In genomic region chr9:74073897-74074296, GRCh38 we compare ENCODE assay signal across 9 cellular contexts.
"Had no signal": no experiment of that assay in that cellular context is flagged by ENCODE, and none has a peak within 500 bp of the region (broad histone marks: within the 10 kb centered on the region; RNA-seq: fewer than 3 reads in every experiment).

No MANE protein-coding gene starts in this region.

- H3K4me1 ChIP-seq: HAP-1 had no signal

- ATAC-seq: GM23338, HCT116 had no signal

- DNase-seq: GM23248, GOT3, H7, H9, HCEC 1CT, HFFc6 had no signal

- H3K9me3 ChIP-seq: HAP-1 had no signal

- H3K27ac ChIP-seq: GM23248 had no signal

- H3K4me3 ChIP-seq: GM23248, GM23338, HAP-1 had no signal

- H3K36me3 ChIP-seq: HAP-1 had no signal
